In the genomic region with DNA sequence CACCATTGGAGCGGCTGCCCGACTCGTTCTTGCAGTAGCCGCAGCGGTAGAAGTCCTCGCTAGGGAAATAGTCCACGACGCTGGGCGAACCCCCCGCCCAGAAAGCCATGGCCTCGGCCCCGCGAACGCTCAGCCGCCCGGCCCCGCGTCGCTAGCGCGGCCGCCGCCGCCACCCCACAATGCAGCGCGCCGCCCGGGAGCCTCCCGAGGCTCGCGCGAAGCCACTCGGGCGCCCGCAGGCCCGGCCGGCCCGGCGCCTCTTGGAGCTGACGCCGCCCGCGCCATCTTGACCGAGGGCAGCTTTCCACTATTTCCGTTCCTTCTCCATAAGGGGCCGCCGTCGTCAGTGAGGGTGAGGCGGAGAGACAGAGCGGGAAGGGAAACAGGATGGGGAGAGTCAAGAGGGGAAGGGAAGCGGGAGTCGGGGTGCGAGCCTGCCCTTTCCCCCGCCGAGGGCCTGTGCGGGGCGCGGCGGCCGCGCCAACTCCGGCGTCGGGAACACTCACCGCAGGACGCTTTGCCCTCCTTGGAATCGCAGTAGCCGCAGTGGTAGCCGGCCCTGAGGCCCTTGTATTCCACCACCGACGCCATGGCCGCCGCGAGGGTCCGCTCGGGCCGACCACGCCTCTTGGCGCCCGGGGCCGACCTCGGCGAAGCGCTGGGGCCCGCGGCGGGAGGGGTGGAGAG, we compare ENCODE assay signal across 8 cellular contexts. TPM values are rescaled to one million over a fixed set of nuclear protein-coding genes. Genes with fewer than 3 reads are reported as not detected.
A peak's percentile ranks its signal among the peaks of the same experiment; 100 is the strongest.
DNase-seq lines count a peak whose midpoint lies in the region; ATAC-seq and TF ChIP-seq lines count a peak whose summit lies in the region.

ATE1 (minus strand) TSS at position 191 of the 687 bp plus-strand sequence; CDS start at position 109, 82 bp downstream.

- no peaks in the 10 kb centered on the region for H3K9me3 ChIP-seq in right lobe of liver

- peak within 1 kb of the TSS; percentile 94 to 95 for H3K4me3 Mint-ChIP-seq in CD14-positive monocyte
- peak within 1 kb of the TSS; percentile 81 for H3K4me3 Mint-ChIP-seq in activated CD4-positive, alpha-beta memory T cell treated with anti-CD3 and anti-CD28 coated beads, Interleukin-2, amount 10 ng/mL, durations not matched to agents 7 days and 5 days

- DNase-seq in CD14-positive monocyte (ENCODE audit: low spot score) (peak; percentile 83), NCI-H774 (lab: John Stamatoyannopoulos, UW) (peak; percentile 64), dorsolateral prefrontal cortex (peak; percentile 77 to 92 (median 90)), right lobe of liver (peak; percentile 91 to 93 (median 92))
- DNase-seq in activated CD4-positive, alpha-beta memory T cell treated with anti-CD3 and anti-CD28 coated beads, Interleukin-2, amount 10 ng/mL, durations not matched to agents 7 days and 5 days = peak; percentile 85
- DNase-seq in stimulated activated CD4-positive, alpha-beta T cell treated with anti-CD3 and anti-CD28 coated beads, Interleukin-4, amount 100 ng/mL, for 24 hours = peak; percentile 84

- peaks cover 0 to 41% (median 8%) of the 10 kb centered on the region in 4 donors for H3K4me1 ChIP-seq in right lobe of liver

- intact Hi-C loops in CD14-positive monocyte (cut with micrococcal nuclease) (loop anchor here in 1 of 2 donors (10.0 kb wide), 1 partner anchor 1077 kb away; the partner anchor contains the start of genes ACADSB and IKZF5), dorsolateral prefrontal cortex (cut with DNase I) (loop anchor here (1.0 to 5.0 kb wide), 4 partner anchors 46 to 1076 kb away; partner anchors contain the start of genes NSMCE4A (in 1 of the 2) and WDR11 (in 1 of the 2)), right lobe of liver (cut with DNase I) (no loop called here)

- peaks cover 31% of the 10 kb centered on the region for H3K4me1 Mint-ChIP-seq in CD14-positive monocyte
- H3K4me1 Mint-ChIP-seq in activated CD4-positive, alpha-beta memory T cell treated with anti-CD3 and anti-CD28 coated beads, Interleukin-2, amount 10 ng/mL, durations not matched to agents 7 days and 5 days = peaks cover 30% of the 10 kb centered on the region

- peaks cover 0 to 2% (median 0%) of the 10 kb centered on the region in 3 donors for H3K27me3 Mint-ChIP-seq in CD14-positive monocyte (ENCODE audit: low read depth in 3 of 3)
- no peaks in the 10 kb centered on the region for H3K27me3 Mint-ChIP-seq in activated CD4-positive, alpha-beta memory T cell treated with anti-CD3 and anti-CD28 coated beads, Interleukin-2, amount 10 ng/mL, durations not matched to agents 7 days and 5 days

- CTCF ChIA-PET in activated CD4-positive, alpha-beta memory T cell treated with anti-CD3 and anti-CD28 coated beads, Interleukin-2, amount 10 ng/mL, durations not matched to agents 7 days and 5 days (lab: Charles Lee) = interaction anchor here (1.0 kb wide), 1 partner anchor 46 kb away, joined by 3 read pairs; no protein-coding TSS in a partner anchor

- H3K27ac Mint-ChIP-seq in CD14-positive monocyte = peak within 1 kb of the TSS; percentile 85 to 96 (median 94)
- H3K27ac Mint-ChIP-seq in activated CD4-positive, alpha-beta memory T cell treated with anti-CD3 and anti-CD28 coated beads, Interleukin-2, amount 10 ng/mL, durations not matched to agents 7 days and 5 days = peak within 1 kb of the TSS; percentile 92

- H3K4me3 ChIP-seq in dorsolateral prefrontal cortex (peak within 1 kb of the TSS; percentile 62 to 99 (median 97)), right lobe of liver (peak within 1 kb of the TSS; percentile 92 to 95 (median 93))

- H3K27me3 ChIP-seq in dorsolateral prefrontal cortex = no peaks in the 10 kb centered on the region
- no peaks in the 10 kb centered on the region for H3K27me3 ChIP-seq in right lobe of liver

- H3K27ac ChIP-seq in dorsolateral prefrontal cortex (peak within 1 kb of the TSS; percentile 78 to 100 (median 99)), right lobe of liver (peak within 1 kb of the TSS; percentile 97 to 99 (median 98))

- no peaks in the 10 kb centered on the region for H3K9me3 Mint-ChIP-seq in CD14-positive monocyte
- no peaks in the 10 kb centered on the region for H3K9me3 Mint-ChIP-seq in activated CD4-positive, alpha-beta memory T cell treated with anti-CD3 and anti-CD28 coated beads, Interleukin-2, amount 10 ng/mL, durations not matched to agents 7 days and 5 days

- peak; percentile 85 for TF ChIP-seq POLR2A in right lobe of liver (IDR thresholded peaks at IDR 0.05)

- WGBS in right lobe of liver (ENCODE audit: insufficient coverage, low coverage, low lambda C conversion rate, missing lambda C conversion rate) = 0% methylated on average over 5 of the region's 87 CpGs

- TF ChIP-seq CTCF in CD14-positive monocyte (IDR thresholded peaks at IDR 0.05) (peak; percentile 17), dorsolateral prefrontal cortex (IDR thresholded peaks at IDR 0.05 in 54 of 56, conservative IDR thresholded peaks at IDR 0.05 in 2 of 56; ENCODE audit: low read depth in 1 of 56, partially characterized antibody in 56 of 56) (peak in 33 of 56 donors; percentile 3 to 48 (median 22)), right lobe of liver (IDR thresholded peaks at IDR 0.05) (peak in 2 of 4 donors; percentile 4 to 25)

- POLR2A ChIA-PET in activated CD4-positive, alpha-beta memory T cell treated with anti-CD3 and anti-CD28 coated beads, Interleukin-2, amount 10 ng/mL, durations not matched to agents 7 days and 5 days (lab: Charles Lee) = interaction anchor here (1.1 to 3.4 kb wide), 7 partner anchors 12 to 1076 kb away, joined by 3 to 26 read pairs (median 4); partner anchors contain the start of genes NSMCE4A and WDR11

- no peaks in the 10 kb centered on the region for H3K36me3 ChIP-seq in right lobe of liver

- ATAC-seq in GM19372 (IDR thresholded peaks at IDR 0.05; ENCODE audit: low read depth, unreplicated experiment) = peak; percentile 72
- peak; percentile 84 for ATAC-seq in HG03521 (IDR thresholded peaks at IDR 0.05; ENCODE audit: unreplicated experiment)
- peak; percentile 86 to 96 (median 90) for ATAC-seq in right lobe of liver

- H3K36me3 Mint-ChIP-seq in CD14-positive monocyte = peaks cover 6 to 11% of the 10 kb centered on the region in 2 donors
- peaks cover 11% of the 10 kb centered on the region for H3K36me3 Mint-ChIP-seq in activated CD4-positive, alpha-beta memory T cell treated with anti-CD3 and anti-CD28 coated beads, Interleukin-2, amount 10 ng/mL, durations not matched to agents 7 days and 5 days (ENCODE audit: low read depth)

RNA-seq across cellular contexts. Expression of gene ATE1, which starts in this region (rescaled TPM):
- polyA plus RNA-seq in CD14-positive monocyte = 10 to 100 TPM; 15.8 to 19.5 TPM
- 10 to 100 TPM; 22.1 to 22.9 TPM for total RNA-seq in activated CD4-positive, alpha-beta memory T cell treated with anti-CD3 and anti-CD28 coated beads, Interleukin-2, amount 10 ng/mL, durations not matched to agents 7 days and 5 days
- total RNA-seq in dorsolateral prefrontal cortex (10 to 100 TPM; 50.0 to 91.0 (median 68.8) TPM), right lobe of liver (10 to 100 TPM; 17.7 to 21.6 (median 19.9) TPM)

Comparison
In these comparisons a context has a peak if more than half of its experiments do, and no peak if none do; other contexts are left out.
1. Peak in every context shown above with its lines: DNase-seq, ATAC-seq, H3K4me3 ChIP-seq and H3K27ac ChIP-seq.
2. intact Hi-C loops: an anchor here in dorsolateral prefrontal cortex (1.0 to 5.0 kb wide); none called in right lobe of liver.